In the genomic region with DNA sequence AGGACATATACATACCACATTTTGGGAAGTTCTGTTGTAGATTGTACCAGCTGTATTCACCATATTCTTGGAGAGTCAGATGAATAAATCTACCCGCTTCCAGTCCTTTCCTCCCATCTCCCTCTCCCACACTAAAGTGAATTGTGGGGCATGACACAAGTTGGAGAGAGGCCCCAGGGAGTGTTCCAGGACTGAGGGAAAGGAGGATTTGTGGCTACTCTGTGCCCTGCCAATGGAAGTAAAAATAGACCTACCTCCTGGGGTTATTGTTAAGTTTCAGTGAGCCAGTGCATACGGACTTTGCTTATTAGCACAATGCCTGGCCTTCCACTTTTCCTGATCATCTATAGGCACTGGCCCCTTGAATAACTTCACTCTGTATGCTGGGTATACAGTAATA, we compare ENCODE assay signal across 16 cellular contexts.
"Had no signal": no experiment of that assay in that cellular context is flagged by ENCODE, and none has a peak within 500 bp of the region (broad histone marks: within the 10 kb centered on the region; RNA-seq: fewer than 3 reads in every experiment).

No MANE protein-coding gene starts in this region.

- H3K36me3 Mint-ChIP-seq: natural killer cell had no signal

- H3K9me3 Mint-ChIP-seq: natural killer cell; T-helper 1 cell treated with Interleukin-12 subunit alpha and Interleukin-12 subunit beta and Interleukin-4 antibody, amounts not matched to agents 30 μg/mL and 1 μg/mL, for 36 hours had no signal

- H3K27me3 Mint-ChIP-seq: activated naive CD8-positive, alpha-beta T cell had no signal

- H3K9me3 ChIP-seq: prostate gland, tibial nerve had no signal

- H3K27me3 ChIP-seq: foreskin keratinocyte, tibial nerve had no signal

- H3K4me3 Mint-ChIP-seq: activated naive CD8-positive, alpha-beta T cell; natural killer cell; T-helper 1 cell treated with Interleukin-12 subunit alpha and Interleukin-12 subunit beta and Interleukin-4 antibody, amounts not matched to agents 30 μg/mL and 1 μg/mL, for 36 hours had no signal

- H3K36me3 ChIP-seq: prostate gland, tibial nerve had no signal

- ATAC-seq: foreskin keratinocyte, natural killer cell, sciatic nerve had no signal

- H3K27ac Mint-ChIP-seq: activated naive CD8-positive, alpha-beta T cell; T-helper 1 cell treated with Interleukin-12 subunit alpha and Interleukin-12 subunit beta and Interleukin-4 antibody, amounts not matched to agents 30 μg/mL and 1 μg/mL, for 36 hours had no signal

- H3K27ac ChIP-seq: foreskin keratinocyte, prostate gland had no signal

- DNase-seq: activated CD4-positive, alpha-beta T cell treated with anti-CD3 and anti-CD28 coated beads for 48 hours; activated CD8-positive, alpha-beta memory T cell treated with anti-CD3 and anti-CD28 coated beads, Interleukin-2, amount 50 U/mL, for 48 hours; activated gamma-delta T cell treated with Interleukin-2 at 50 U/mL for 16 hours; amniotic stem cell; cortex of kidney; effector CD8-positive, alpha-beta T cell; foreskin keratinocyte; mammary epithelial cell; natural killer cell; SHP77 treated with DMSO at 0.1 percent for 48 hours; stimulated activated CD4-positive, alpha-beta T cell treated with anti-CD3 and anti-CD28 coated beads, Interleukin-1b, Interleukin-23, amount 100 ng/mL, for 48 hours had no signal

- H3K4me3 ChIP-seq: prostate gland, tibial nerve had no signal
